In the genomic region with DNA sequence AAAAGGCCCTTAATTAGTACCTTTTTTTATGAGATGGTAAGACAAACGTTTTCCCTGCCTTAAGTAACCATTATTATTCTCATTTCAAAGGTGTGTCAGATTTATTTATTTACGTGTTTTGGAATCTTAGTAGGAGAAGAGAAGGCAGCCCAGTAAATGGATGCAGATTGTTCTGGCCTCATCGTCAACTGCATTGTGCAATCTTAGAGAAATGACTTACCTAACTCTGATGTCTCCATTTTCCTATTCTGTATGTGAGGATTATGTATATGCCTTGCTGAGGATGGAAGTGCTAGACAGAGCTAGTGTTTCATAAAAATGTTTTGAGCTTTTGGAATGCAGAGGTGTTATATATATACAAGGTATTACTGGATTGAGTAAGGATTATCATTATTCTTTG, we compare ENCODE assay signal across 34 cellular contexts.
DNase-seq lines count a peak whose midpoint lies in the region; ATAC-seq, FAIRE-seq and TF ChIP-seq lines count a peak whose summit lies in the region.
"Had no signal": no experiment of that assay in that cellular context is flagged by ENCODE, and none has a peak within 500 bp of the region (broad histone marks: within the 10 kb centered on the region; RNA-seq: fewer than 3 reads in every experiment).

No MANE protein-coding gene starts in this region.

- H2AK9ac ChIP-seq in IMR-90 (replicated peaks; ENCODE audit: low read depth, low read length, poor library complexity), result no peak overlapping the region

- H4K20me1 ChIP-seq in HepG2 (ENCODE audit: insufficient read depth, low read length) (no peaks in the 10 kb centered on the region), IMR-90 (ENCODE audit: insufficient read depth, low read length) (no peaks in the 10 kb centered on the region), astrocyte (ENCODE audit: insufficient read depth, low read length) (no peaks in the 10 kb centered on the region)
- H4K20me1 ChIP-seq: BLaER1; BLaER1 treated with 17β-estradiol and CSF1 and Interleukin-3, amounts not matched to agents 10 nM and 100 nM had no signal

- no peaks in the 10 kb centered on the region for H3K79me1 ChIP-seq in IMR-90 (ENCODE audit: low read depth in 1 of 2, low read length in 2 of 2)

- H2AFZ ChIP-seq in HepG2 (ENCODE audit: low read length) (no peak overlapping the region), IMR-90 (replicated peaks; ENCODE audit: low read length, poor library complexity) (no peak overlapping the region), astrocyte (ENCODE audit: low read depth, low read length) (no peak overlapping the region)

- no peak overlapping the region for H3K56ac ChIP-seq in IMR-90 (ENCODE audit: extremely low read depth, insufficient read depth, low read length)

- no peak overlapping the region for H2AK5ac ChIP-seq in IMR-90 (ENCODE audit: low read depth, low read length)

- H3K9ac ChIP-seq in HepG2 (ENCODE audit: insufficient read depth, low read depth, low read length) (no peak overlapping the region), IMR-90 (ENCODE audit: low read depth, low read length) (no peak overlapping the region), astrocyte (ENCODE audit: low read length) (no peak overlapping the region)
- H3K9ac ChIP-seq: BLaER1; BLaER1 treated with 17β-estradiol and CSF1 and Interleukin-3, amounts not matched to agents 10 nM and 100 nM had no signal

- no peaks in the 10 kb centered on the region for H3K36me3 Mint-ChIP-seq in astrocyte (ENCODE audit: low read depth, unreplicated experiment)
- H3K36me3 Mint-ChIP-seq: CD14-positive monocyte; CD4-positive, alpha-beta memory T cell; CD4-positive, CD25-positive, alpha-beta regulatory T cell; CD8-positive, alpha-beta memory T cell; CD8-positive, alpha-beta T cell had no signal

- DNase-seq in HepG2 (ENCODE audit: low spot score), result no peak
- DNase-seq in right lobe of liver, result no peak
- no peak for DNase-seq in IMR-90
- no peak for DNase-seq in astrocyte (ENCODE audit: low read depth)
- DNase-seq in GOT3 (lab: John Stamatoyannopoulos, UW), result no peak
- no peak for DNase-seq in NCI-H2107 treated with DMSO at 0.1 percent for 48 hours (lab: John Stamatoyannopoulos, UW; ENCODE audit: unreplicated experiment)
- DNase-seq: 8988T; ACHN; AML-193; BE2C; C1 segment of cervical spinal cord; Caco-2; Calu3; CD4-positive, alpha-beta memory T cell; CD4-positive, alpha-beta T cell; CD4-positive, CD25-positive, alpha-beta regulatory T cell; CD8-positive, alpha-beta memory T cell; CD8-positive, alpha-beta T cell; COR-L47; DMS 273 treated with DMSO at 0.1 percent for 48 hours; DMS153; DMS79; DMS79 treated with DMSO at 0.1 percent for 48 hours; DND-41; EL had no signal

- H3K27ac ChIP-seq in HepG2 (ENCODE audit: extremely low read length, insufficient read depth, low read length) (no peak overlapping the region), right lobe of liver (no peak overlapping the region), IMR-90 (ENCODE audit: insufficient read depth, low read length) (no peak overlapping the region), astrocyte (ENCODE audit: low read depth, low read length) (no peak overlapping the region)
- H3K27ac ChIP-seq: 22Rv1; A549; BLaER1; BLaER1 treated with 17β-estradiol and CSF1 and Interleukin-3, amounts not matched to agents 10 nM and 100 nM; C4-2B had no signal

- H3K79me2 ChIP-seq in HepG2 (ENCODE audit: insufficient read depth, low read length) (no peaks in the 10 kb centered on the region), astrocyte (ENCODE audit: insufficient read depth, low read length) (no peaks in the 10 kb centered on the region)

- no peaks in the 10 kb centered on the region for H3K9me3 Mint-ChIP-seq in astrocyte (ENCODE audit: unreplicated experiment)
- H3K9me3 Mint-ChIP-seq: CD4-positive, alpha-beta T cell; CD8-positive, alpha-beta T cell had no signal

- no peak overlapping the region for H2BK120ac ChIP-seq in IMR-90 (ENCODE audit: low read depth, low read length)

- H3K27ac Mint-ChIP-seq in astrocyte (ENCODE audit: unreplicated experiment), result no peak overlapping the region
- H3K27ac Mint-ChIP-seq: B cell; CD14-positive monocyte; CD4-positive, alpha-beta memory T cell; CD4-positive, alpha-beta T cell; CD4-positive, CD25-positive, alpha-beta regulatory T cell; CD8-positive, alpha-beta memory T cell; CD8-positive, alpha-beta T cell had no signal

- H2BK20ac ChIP-seq in IMR-90 (ENCODE audit: low read depth, low read length), result no peak overlapping the region

- FAIRE-seq in HepG2 (lab: Jason Lieb, UNC) (no peak), astrocyte (lab: Jason Lieb, UNC) (peak; percentile 20)
- FAIRE-seq: A204.1, D721Med had no signal

- H3K4me1 ChIP-seq in HepG2 (ENCODE audit: insufficient read depth, low read length) (no peaks in the 10 kb centered on the region), right lobe of liver (no peaks in the 10 kb centered on the region), IMR-90 (ENCODE audit: control insufficient read depth, insufficient read depth, low read length) (no peaks in the 10 kb centered on the region), astrocyte (ENCODE audit: insufficient read depth, low read length) (peaks cover 5% of the 10 kb centered on the region)
- H3K4me1 ChIP-seq: BE2C, BLaER1 had no signal

- in situ Hi-C loops in HepG2 (cut with HindIII; ENCODE audit: extremely low pct_ligation_motif_present, low pct_unique_long_range_greater_than_20kb), result no loop called here
- in situ Hi-C loops in IMR-90 (cut with MboI; ENCODE audit: low sequenced_read_pairs), result no loop called here

- H4K5ac ChIP-seq in IMR-90 (ENCODE audit: low read depth, low read length), result no peak overlapping the region

- H3K27me3 ChIP-seq in HepG2 (ENCODE audit: control insufficient read depth in 1 of 2, insufficient read depth in 2 of 2, low read length in 2 of 2) (no peaks in the 10 kb centered on the region; a peak in 1 of 5 replicates), right lobe of liver (no peaks in the 10 kb centered on the region), IMR-90 (ENCODE audit: control insufficient read depth, insufficient read depth, low read length) (no peaks in the 10 kb centered on the region), astrocyte (ENCODE audit: insufficient read depth, low read length) (no peaks in the 10 kb centered on the region)
- H3K27me3 ChIP-seq: BE2C; BLaER1; BLaER1 treated with 17β-estradiol and CSF1 and Interleukin-3, amounts not matched to agents 10 nM and 100 nM had no signal

- no peak overlapping the region for H3K4me3 Mint-ChIP-seq in astrocyte (ENCODE audit: unreplicated experiment)
- H3K4me3 Mint-ChIP-seq: B cell; CD14-positive monocyte; CD4-positive, alpha-beta memory T cell; CD4-positive, alpha-beta T cell; CD4-positive, CD25-positive, alpha-beta regulatory T cell; CD8-positive, alpha-beta memory T cell; CD8-positive, alpha-beta T cell had no signal

- no peak overlapping the region for H4K91ac ChIP-seq in IMR-90 (ENCODE audit: insufficient read depth, low read depth, low read length)

- no peak overlapping the region for H3K14ac ChIP-seq in IMR-90 (replicated peaks; ENCODE audit: low read depth, low read length)

- CTCF ChIA-PET in HepG2 (lab: Yijun Ruan, JAX; ENCODE audit: low intra/inter-chr PET ratio, low total read pairs), result no interaction called here
- CTCF ChIA-PET in IMR-90 (lab: Yijun Ruan, JAX), result no interaction called here

- H3K4me1 Mint-ChIP-seq in astrocyte (ENCODE audit: low read depth, unreplicated experiment), result peaks cover 12% of the 10 kb centered on the region
- H3K4me1 Mint-ChIP-seq: B cell; CD14-positive monocyte; CD4-positive, alpha-beta memory T cell; CD4-positive, CD25-positive, alpha-beta regulatory T cell; CD8-positive, alpha-beta memory T cell had no signal

- TF ChIP-seq CTCF in HepG2 (CRISPR knock-in tag; IDR thresholded peaks at IDR 0.05), result no peak
- no peak for TF ChIP-seq CTCF in right lobe of liver (IDR thresholded peaks at IDR 0.05)
- no peak for TF ChIP-seq CTCF in IMR-90 (conservative IDR thresholded peaks at IDR 0.05; ENCODE audit: low read depth, low read length)
- no peak for TF ChIP-seq CTCF in astrocyte (IDR thresholded peaks at IDR 0.05; ENCODE audit: insufficient read depth, low read depth, low read length)

- H2BK5ac ChIP-seq in IMR-90 (ENCODE audit: low read depth, low read length, poor library complexity, severe bottlenecking), result no peak overlapping the region

- 23% methylated on average over 3 of the region's 3 CpGs for WGBS in HepG2 (ENCODE audit: low lambda C conversion rate)
- WGBS in right lobe of liver (ENCODE audit: insufficient coverage, low coverage, low lambda C conversion rate, missing lambda C conversion rate), result 79% methylated on average over 3 of the region's 3 CpGs
- WGBS in IMR-90 (ENCODE audit: extremely low coverage in 2 of 2, insufficient read length in 1 of 2), 2 experiments, result no CpG with 5 or more reads among the region's 3 CpGs

- intact Hi-C loops in HepG2 (cut with micrococcal nuclease; ENCODE audit: unreplicated experiment) (no loop called here), right lobe of liver (cut with DNase I) (no loop called here), IMR-90 (cut with micrococcal nuclease) (no loop called here)

- H3K4ac ChIP-seq in IMR-90 (ENCODE audit: low read depth, low read length), result no peak overlapping the region

- no peak for TF ChIP-seq POLR2A in HepG2 (IDR thresholded peaks at IDR 0.05; ENCODE audit: insufficient read depth in 1 of 2, low read depth in 2 of 2, low read length in 2 of 2)
- TF ChIP-seq POLR2A in right lobe of liver (IDR thresholded peaks at IDR 0.05), result no peak
- no peak for TF ChIP-seq POLR2A in IMR-90 (IDR thresholded peaks at IDR 0.05; ENCODE audit: low read depth, low read length)

- BruUV-seq in HepG2 (replicated peaks; lab: Mats Ljungman, UMichigan), result no TSS peak
- no TSS peak for BruUV-seq in IMR-90 (replicated peaks; lab: Mats Ljungman, UMichigan)

- TF ChIP-seq EP300 in HepG2 (IDR thresholded peaks at IDR 0.05; ENCODE audit: low read depth in 2 of 2, low read length in 2 of 2) (no peak), HepG2 (CRISPR knock-in tag; IDR thresholded peaks at IDR 0.05; ENCODE audit: borderline replicate concordance) (no peak)

- ATAC-seq in HepG2, result no peak
- ATAC-seq in right lobe of liver, result no peak
- ATAC-seq in IMR-90 (ENCODE audit: low read depth), result no peak
- ATAC-seq: A549; CD8-positive, alpha-beta T cell had no signal

- H3K4me2 ChIP-seq in HepG2 (ENCODE audit: low read depth, low read length) (no peak overlapping the region), IMR-90 (ENCODE audit: low read depth, low read length) (no peak overlapping the region), astrocyte (ENCODE audit: low read length) (no peak overlapping the region)
- H3K4me2 ChIP-seq: A549; BLaER1; BLaER1 treated with 17β-estradiol and CSF1 and Interleukin-3, amounts not matched to agents 10 nM and 100 nM had no signal

- H3K36me3 ChIP-seq in HepG2 (replicated peaks in 1 of 2; ENCODE audit: control insufficient read depth in 1 of 2, insufficient read depth in 2 of 2, low read length in 2 of 2), result no peaks in the 10 kb centered on the region
- H3K36me3 ChIP-seq in right lobe of liver, result no peaks in the 10 kb centered on the region
- H3K36me3 ChIP-seq in IMR-90 (ENCODE audit: control insufficient read depth, insufficient read depth, low read length), result no peaks in the 10 kb centered on the region
- no peaks in the 10 kb centered on the region for H3K36me3 ChIP-seq in astrocyte (ENCODE audit: insufficient read depth, low read length)
- H3K36me3 ChIP-seq: BE2C; BLaER1; BLaER1 treated with 17β-estradiol and CSF1 and Interleukin-3, amounts not matched to agents 10 nM and 100 nM had no signal

- H3K27me3 Mint-ChIP-seq in astrocyte (ENCODE audit: low read depth, unreplicated experiment), result peaks cover 2% of the 10 kb centered on the region
- H3K27me3 Mint-ChIP-seq: B cell; CD4-positive, CD25-positive, alpha-beta regulatory T cell had no signal

- dilution Hi-C loops in IMR-90 (cut with HindIII; ENCODE audit: low sequenced_read_pairs, unreplicated experiment), result no loop called here

- no peak overlapping the region for H2BK15ac ChIP-seq in IMR-90 (ENCODE audit: low read depth, low read length)

- no peak overlapping the region for H3K18ac ChIP-seq in IMR-90 (ENCODE audit: low read depth, low read length)

- H4K8ac ChIP-seq in IMR-90 (ENCODE audit: low read depth in 2 of 2, low read length in 2 of 2), result no peak overlapping the region

- H3K9me1 ChIP-seq in IMR-90 (ENCODE audit: insufficient read depth, low read length), result no peaks in the 10 kb centered on the region

- H3K9me3 ChIP-seq in HepG2 (ENCODE audit: low read length), result no peaks in the 10 kb centered on the region
- H3K9me3 ChIP-seq in right lobe of liver, result no peaks in the 10 kb centered on the region
- no peaks in the 10 kb centered on the region for H3K9me3 ChIP-seq in IMR-90 (ENCODE audit: control insufficient read depth, insufficient read depth, low read length)
- no peaks in the 10 kb centered on the region for H3K9me3 ChIP-seq in astrocyte (ENCODE audit: insufficient read depth, low read depth, low read length)
- H3K9me3 ChIP-seq: A549; BE2C; BLaER1; BLaER1 treated with 17β-estradiol and CSF1 and Interleukin-3, amounts not matched to agents 10 nM and 100 nM; Caco-2 had no signal

- H3K4me3 ChIP-seq in HepG2 (replicated peaks in 1 of 3; ENCODE audit: insufficient read depth in 1 of 3, low read depth in 2 of 3, low read length in 3 of 3) (no peak overlapping the region), right lobe of liver (no peak overlapping the region), IMR-90 (ENCODE audit: insufficient read depth, low read depth, low read length) (no peak overlapping the region), astrocyte (ENCODE audit: insufficient read depth, low read depth, low read length) (no peak overlapping the region)
- H3K4me3 ChIP-seq: A549; BLaER1; BLaER1 treated with 17β-estradiol and CSF1 and Interleukin-3, amounts not matched to agents 10 nM and 100 nM had no signal

- no peak overlapping the region for H3K23ac ChIP-seq in IMR-90 (ENCODE audit: low read depth, low read length)

- POLR2A ChIA-PET in HepG2 (lab: Yijun Ruan, JAX) (no interaction called here), IMR-90 (lab: Charles Lee; ENCODE audit: unreplicated experiment) (no interaction called here)

- no peak for TF ChIP-seq RAD21 in HepG2 (CRISPR knock-in tag; IDR thresholded peaks at IDR 0.05)
- no peak for TF ChIP-seq RAD21 in IMR-90 (IDR thresholded peaks at IDR 0.05; ENCODE audit: low read length)
